In the genomic region with DNA sequence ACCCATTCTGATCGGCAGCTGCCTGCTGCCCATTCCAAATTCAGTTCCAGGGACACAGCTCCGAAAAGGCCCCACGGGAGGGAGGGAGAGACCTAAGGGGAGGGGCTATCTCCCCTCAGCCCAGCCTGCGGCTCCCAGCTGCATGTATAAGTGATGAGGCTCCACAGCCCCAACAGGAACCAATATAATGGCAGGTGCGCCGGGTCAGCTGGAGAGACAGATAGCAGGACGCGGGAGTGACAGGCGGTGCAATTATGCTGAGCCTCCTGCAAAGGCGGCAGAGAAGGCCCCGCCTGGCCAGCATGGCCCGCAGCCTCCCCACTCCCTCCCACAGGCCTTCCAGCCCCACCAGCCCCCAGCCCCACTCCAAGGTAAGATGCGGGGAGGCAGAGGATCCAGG, we compare ENCODE assay signal across 1 cellular context.
A peak's percentile ranks its signal among the peaks of the same experiment; 100 is the strongest.
TF ChIP-seq lines count a peak whose summit lies in the region.

No MANE protein-coding gene starts in this region.

TF ChIP-seq in K562, 482 proteins besides CTCF, POLR2A, EP300 and RAD21 (continued from another document):
- no peak for TF ChIP-seq CBX8 (IDR thresholded peaks at IDR 0.05; ENCODE audit: borderline replicate concordance, extremely low read depth, low read depth, low read length, poor library complexity, severe bottlenecking)
- TF ChIP-seq, protein P1, sequence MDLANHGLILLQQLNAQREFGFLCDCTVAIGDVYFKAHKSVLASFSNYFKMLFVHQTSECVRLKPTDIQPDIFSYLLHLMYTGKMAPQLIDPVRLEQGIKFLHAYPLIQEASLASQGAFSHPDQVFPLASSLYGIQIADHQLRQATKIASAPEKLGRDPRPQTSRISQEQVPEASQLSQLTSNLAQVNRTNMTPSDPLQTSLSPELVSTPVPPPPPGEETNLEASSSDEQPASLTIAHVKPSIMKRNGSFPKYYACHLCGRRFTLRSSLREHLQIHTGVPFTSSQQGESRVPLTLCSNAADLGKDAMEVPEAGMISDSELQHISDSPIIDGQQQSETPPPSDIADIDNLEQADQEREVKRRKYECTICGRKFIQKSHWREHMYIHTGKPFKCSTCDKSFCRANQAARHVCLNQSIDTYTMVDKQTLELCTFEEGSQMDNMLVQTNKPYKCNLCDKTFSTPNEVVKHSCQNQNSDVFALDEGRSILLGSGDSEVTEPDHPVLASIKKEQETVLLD (IDR thresholded peaks at IDR 0.05), result no peak
- TF ChIP-seq MLX (CRISPR knock-in tag; conservative IDR thresholded peaks at IDR 0.05), result no peak
- TF ChIP-seq HCFC1 (IDR thresholded peaks at IDR 0.05; ENCODE audit: low read depth, low read length), result no peak
- no peak for TF ChIP-seq HOXB6 (CRISPR knock-in tag; IDR thresholded peaks at IDR 0.05; ENCODE audit: borderline replicate concordance)
- no peak for TF ChIP-seq FOXO4 (CRISPR knock-in tag; IDR thresholded peaks at IDR 0.05)
- no peak for TF ChIP-seq RBM17 (IDR thresholded peaks at IDR 0.05; ENCODE audit: borderline replicate concordance, low read depth, low read length)
- TF ChIP-seq, protein P2, sequence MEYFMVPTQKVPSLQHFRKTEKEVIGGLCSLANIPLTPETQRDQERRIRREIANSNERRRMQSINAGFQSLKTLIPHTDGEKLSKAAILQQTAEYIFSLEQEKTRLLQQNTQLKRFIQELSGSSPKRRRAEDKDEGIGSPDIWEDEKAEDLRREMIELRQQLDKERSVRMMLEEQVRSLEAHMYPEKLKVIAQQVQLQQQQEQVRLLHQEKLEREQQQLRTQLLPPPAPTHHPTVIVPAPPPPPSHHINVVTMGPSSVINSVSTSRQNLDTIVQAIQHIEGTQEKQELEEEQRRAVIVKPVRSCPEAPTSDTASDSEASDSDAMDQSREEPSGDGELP (CRISPR knock-in tag; IDR thresholded peaks at IDR 0.05; ENCODE audit: borderline replicate concordance), result peak; percentile 87
- no peak for TF ChIP-seq SREBF2 (CRISPR knock-in tag; IDR thresholded peaks at IDR 0.05)
- TF ChIP-seq ZSCAN29 (IDR thresholded peaks at IDR 0.05), result no peak
- TF ChIP-seq NONO (IDR thresholded peaks at IDR 0.05; ENCODE audit: low read depth in 2 of 2, low read length in 1 of 2), result no peak
- no peak for TF ChIP-seq ZFP1 (CRISPR knock-in tag; IDR thresholded peaks at IDR 0.05)
- no peak for TF ChIP-seq MECOM (CRISPR knock-in tag; IDR thresholded peaks at IDR 0.05)
- no peak for TF ChIP-seq U2AF1 (optimal IDR thresholded peaks at IDR 0.05; ENCODE audit: low read depth, low read length)
- peak; percentile 67 for TF ChIP-seq PKNOX1 (IDR thresholded peaks at IDR 0.05)
- TF ChIP-seq HINFP (tag; conservative IDR thresholded peaks at IDR 0.05; ENCODE audit: low read depth), result no peak
- TF ChIP-seq MEIS2 (IDR thresholded peaks at IDR 0.05; ENCODE audit: partially characterized antibody), result peak; percentile 20
- TF ChIP-seq FOXJ2 (tag; IDR thresholded peaks at IDR 0.05), result no peak
- peak; percentile 48 for TF ChIP-seq CBFA2T3 (IDR thresholded peaks at IDR 0.05)
- TF ChIP-seq ZKSCAN1 (IDR thresholded peaks at IDR 0.05; ENCODE audit: low read depth, low read length), result no peak
- no peak for TF ChIP-seq FOXP4 (CRISPR knock-in tag; IDR thresholded peaks at IDR 0.05; ENCODE audit: borderline replicate concordance)
- no peak for TF ChIP-seq ZNF780A (CRISPR knock-in tag; IDR thresholded peaks at IDR 0.05)
- TF ChIP-seq PRMT5 (CRISPR knock-in tag; IDR thresholded peaks at IDR 0.05), result no peak
- no peak for TF ChIP-seq KAT7 (CRISPR knock-in tag; IDR thresholded peaks at IDR 0.05; ENCODE audit: borderline replicate concordance)
- no peak for TF ChIP-seq SAFB (IDR thresholded peaks at IDR 0.05; ENCODE audit: borderline replicate concordance, low read depth, low read length)
- peak; percentile 23; the same call in 1 of the 2 replicates for TF ChIP-seq CBFA2T2 (conservative IDR thresholded peaks at IDR 0.05)
- no peak for TF ChIP-seq RBM14 (IDR thresholded peaks at IDR 0.05; ENCODE audit: borderline replicate concordance, insufficient read depth, low read depth, low read length)
- peak; percentile 46; the same call in 1 of the 2 replicates for TF ChIP-seq BHLHE40 (IDR thresholded peaks at IDR 0.05; ENCODE audit: low read length)
TF ChIP-seq in K562: peak in this region for 6.
